In the genomic region with DNA sequence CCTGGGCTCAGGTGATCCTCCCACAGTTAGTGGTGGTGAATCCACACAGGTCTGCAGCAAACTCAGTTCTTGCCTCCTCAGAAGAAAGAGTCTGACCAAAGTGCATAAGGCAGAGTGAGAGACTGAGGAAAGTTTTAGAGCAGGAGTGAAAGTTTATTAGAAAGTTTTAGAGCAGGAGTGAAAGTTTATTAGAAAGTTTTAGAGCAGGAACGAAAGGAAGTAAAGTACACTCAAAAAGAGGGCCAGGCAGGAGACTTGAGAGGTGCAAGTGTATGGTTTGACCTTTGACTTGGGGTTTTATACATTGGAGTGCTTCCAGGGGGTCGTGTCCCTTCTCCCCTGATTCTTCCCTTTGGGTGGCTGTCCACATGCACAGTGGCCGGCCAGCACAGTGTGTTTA, we compare ENCODE assay signal across 2 cellular contexts.
TF ChIP-seq lines count a peak whose summit lies in the region.

No MANE protein-coding gene starts in this region.

TF ChIP-seq in IMR-90, 13 proteins besides CTCF, POLR2A, EP300 and RAD21:
- TF ChIP-seq MAZ (IDR thresholded peaks at IDR 0.05; ENCODE audit: borderline replicate concordance, low read depth, low read length) (no peak), BHLHE40 (IDR thresholded peaks at IDR 0.05; ENCODE audit: low read depth, low read length) (no peak), CHD1 (IDR thresholded peaks at IDR 0.05; ENCODE audit: low read depth, low read length) (no peak), NFE2L2 (IDR thresholded peaks at IDR 0.05; ENCODE audit: low read depth, low read length) (no peak), FOS (IDR thresholded peaks at IDR 0.05; ENCODE audit: low read depth, low read length) (no peak), MAFK (IDR thresholded peaks at IDR 0.05; ENCODE audit: low read depth, low read length) (no peak), RFX5 (IDR thresholded peaks at IDR 0.05; ENCODE audit: low read depth, low read length) (no peak), CEBPB (IDR thresholded peaks at IDR 0.05; ENCODE audit: low read depth, low read length) (no peak), SMC3 (IDR thresholded peaks at IDR 0.05; ENCODE audit: low read depth, low read length) (no peak)
- TF ChIP-seq, protein P1, sequence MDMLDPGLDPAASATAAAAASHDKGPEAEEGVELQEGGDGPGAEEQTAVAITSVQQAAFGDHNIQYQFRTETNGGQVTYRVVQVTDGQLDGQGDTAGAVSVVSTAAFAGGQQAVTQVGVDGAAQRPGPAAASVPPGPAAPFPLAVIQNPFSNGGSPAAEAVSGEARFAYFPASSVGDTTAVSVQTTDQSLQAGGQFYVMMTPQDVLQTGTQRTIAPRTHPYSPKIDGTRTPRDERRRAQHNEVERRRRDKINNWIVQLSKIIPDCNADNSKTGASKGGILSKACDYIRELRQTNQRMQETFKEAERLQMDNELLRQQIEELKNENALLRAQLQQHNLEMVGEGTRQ (IDR thresholded peaks at IDR 0.05; ENCODE audit: low read depth, low read length), result no peak

TF ChIP-seq in neural cell, 6 proteins besides CTCF, POLR2A, EP300 and RAD21:
- TF ChIP-seq SMC3 (conservative IDR thresholded peaks at IDR 0.05; ENCODE audit: poor library complexity) (no peak), TAF1 (IDR thresholded peaks at IDR 0.05; ENCODE audit: low read depth) (no peak)
